18 cellular contexts compared by ENCODE assay signal in the genomic region with DNA sequence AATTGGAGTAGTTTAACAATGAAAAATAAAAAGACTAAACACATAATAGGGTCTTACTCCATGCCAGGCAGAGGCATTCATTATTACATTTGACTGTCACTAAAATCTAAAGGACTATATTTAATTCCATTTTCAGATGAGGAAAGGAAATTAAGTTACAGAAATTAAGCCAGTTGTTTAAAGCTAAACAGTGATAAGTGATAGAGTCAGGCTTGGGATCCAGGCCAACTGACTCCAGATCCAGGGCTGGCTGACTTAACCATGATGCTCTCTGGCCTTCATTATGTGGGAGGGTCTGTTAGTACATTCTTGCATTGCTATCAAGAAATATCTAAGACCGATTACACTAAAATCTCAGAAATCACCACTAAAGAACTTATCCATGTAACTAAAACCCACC.
"Had no signal": no experiment of that assay in that cellular context is flagged by ENCODE, and none has a peak within 500 bp of the region (broad histone marks: within the 10 kb centered on the region; RNA-seq: fewer than 3 reads in every experiment).

No MANE protein-coding gene starts in this region.

- H3K36me3 ChIP-seq: breast epithelium, thyroid gland had no signal

- H3K4me1 ChIP-seq: breast epithelium had no signal

- H3K27ac ChIP-seq: breast epithelium had no signal

- H3K9me3 ChIP-seq: breast epithelium, thyroid gland had no signal

- DNase-seq: activated CD4-positive, alpha-beta T cell treated with anti-CD3 and anti-CD28 coated beads for 36 hours; activated CD4-positive, alpha-beta T cell treated with anti-CD3 and anti-CD28 coated beads, Interleukin-2, amount 50 U/mL, for 48 hours; activated naive CD4-positive, alpha-beta T cell; activated naive CD8-positive, alpha-beta T cell treated with anti-CD3 and anti-CD28 coated beads, Interleukin-2, amount 10 ng/mL, durations not matched to agents 7 days and 5 days; activated T-cell treated with anti-CD3 and anti-CD28 coated beads for 4 hours; effector CD8-positive, alpha-beta T cell; kidney; midbrain; nephron progenitor cell; stimulated activated CD4-positive, alpha-beta T cell treated with anti-CD3 and anti-CD28 coated beads, Interleukin-12 subunit alpha, Interleukin-12 subunit beta, amount 100 ng/mL, for 4 hours; stimulated activated CD4-positive, alpha-beta T cell treated with anti-CD3 and anti-CD28 coated beads, Interleukin-1b, Interleukin-23, amount 100 ng/mL, for 48 hours; stimulated activated CD8-positive, alpha-beta memory T cell treated with anti-CD3 and anti-CD28 coated beads, Interleukin-4, amount 100 ng/mL, for 48 hours; stimulated activated naive CD4-positive, alpha-beta T cell; thyroid gland had no signal

- H3K27me3 ChIP-seq: breast epithelium, thyroid gland had no signal

- H3K4me3 ChIP-seq: breast epithelium, thyroid gland had no signal

- ATAC-seq: activated CD4-positive, alpha-beta T cell treated with anti-CD3 and anti-CD28 coated beads for 36 hours; esophagus mucosa; left lobe of liver; WTC11 had no signal
